8 cellular contexts compared by ENCODE assay signal in the genomic region with DNA sequence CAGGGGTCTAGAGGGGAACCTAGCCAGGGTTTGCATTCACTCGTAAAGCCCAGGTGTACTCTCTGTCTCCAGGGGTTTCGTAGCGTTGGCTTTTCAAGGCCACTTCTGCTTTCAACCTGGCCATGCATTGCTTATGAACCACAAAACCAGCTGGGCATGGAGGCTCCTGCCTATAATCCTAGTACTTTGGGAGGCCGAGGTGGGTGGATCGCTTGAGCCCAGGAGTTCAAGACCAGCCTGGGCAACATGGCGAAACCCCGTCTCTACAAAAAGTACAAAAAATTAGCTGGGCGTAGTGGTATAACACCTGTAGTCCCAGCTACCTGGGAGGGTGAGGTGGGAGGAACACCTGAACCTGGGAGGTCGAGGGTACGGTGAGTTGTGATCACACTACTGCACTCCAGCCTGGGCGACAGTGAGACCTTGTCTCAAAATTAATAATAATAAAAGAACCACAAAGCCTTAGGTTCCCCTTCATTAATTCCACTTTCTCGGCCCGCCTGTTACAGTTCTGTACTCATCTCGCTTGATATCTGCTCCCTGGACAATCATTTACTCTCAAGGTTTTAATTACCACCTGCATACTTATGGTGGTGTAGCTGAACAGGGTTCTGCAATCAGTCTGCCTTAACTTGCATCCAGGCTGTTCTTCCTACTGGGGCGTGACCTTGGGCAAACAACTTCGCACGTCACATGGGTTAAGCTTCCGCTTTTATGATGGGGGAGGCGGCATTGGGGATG. TPM values are rescaled to one million over a fixed set of nuclear protein-coding genes. Genes with fewer than 3 reads are reported as not detected.
DNase-seq lines count a peak whose midpoint lies in the region; ATAC-seq, FAIRE-seq and TF ChIP-seq lines count a peak whose summit lies in the region.

No MANE protein-coding gene starts in this region.

- TF ChIP-seq POLR2A in GM12892 (IDR thresholded peaks at IDR 0.05; ENCODE audit: low read depth, low read length), result 0 out of 2 replicates have a peak, but pooled peaks have one; percentile 22

- DNase-seq in GM12892 (ENCODE audit: insufficient read length) (no peak), kidney tubule cell (ENCODE audit: low spot score) (peak; percentile 39), glomerular visceral epithelial cell (ENCODE audit: extremely low spot score) (no peak), AML-193 (lab: John Stamatoyannopoulos, UW) (no peak), NCI-H2081 (lab: John Stamatoyannopoulos, UW) (no peak)

- peak; percentile 73 for ATAC-seq in GM21423 (IDR thresholded peaks at IDR 0.05; ENCODE audit: unreplicated experiment)
- ATAC-seq in HG03571 (IDR thresholded peaks at IDR 0.05; ENCODE audit: unreplicated experiment), result peak; percentile 69
- no peak for ATAC-seq in HG03442 (IDR thresholded peaks at IDR 0.05; ENCODE audit: unreplicated experiment)

- peak; percentile 78 for FAIRE-seq in GM12892 (lab: Jason Lieb, UNC)

RNA-seq across cellular contexts. Expression of a gene that starts 6.1 kb away (rescaled TPM):
- polyA plus RNA-seq in GM12892 (2012; ENCODE audit: missing spikeins), result 2.0 TPM

RNA-seq across cellular contexts. Expression of a gene that starts 22.7 kb away (rescaled TPM):
- 365 TPM for polyA plus RNA-seq in GM12892 (2012; ENCODE audit: missing spikeins)

RNA-seq across cellular contexts. Expression of a gene that starts 45.6 kb away (rescaled TPM):
- 13.6 TPM for polyA plus RNA-seq in GM12892 (2012; ENCODE audit: missing spikeins)
